ENCODE assay signal across 9 cellular contexts in the genomic region with DNA sequence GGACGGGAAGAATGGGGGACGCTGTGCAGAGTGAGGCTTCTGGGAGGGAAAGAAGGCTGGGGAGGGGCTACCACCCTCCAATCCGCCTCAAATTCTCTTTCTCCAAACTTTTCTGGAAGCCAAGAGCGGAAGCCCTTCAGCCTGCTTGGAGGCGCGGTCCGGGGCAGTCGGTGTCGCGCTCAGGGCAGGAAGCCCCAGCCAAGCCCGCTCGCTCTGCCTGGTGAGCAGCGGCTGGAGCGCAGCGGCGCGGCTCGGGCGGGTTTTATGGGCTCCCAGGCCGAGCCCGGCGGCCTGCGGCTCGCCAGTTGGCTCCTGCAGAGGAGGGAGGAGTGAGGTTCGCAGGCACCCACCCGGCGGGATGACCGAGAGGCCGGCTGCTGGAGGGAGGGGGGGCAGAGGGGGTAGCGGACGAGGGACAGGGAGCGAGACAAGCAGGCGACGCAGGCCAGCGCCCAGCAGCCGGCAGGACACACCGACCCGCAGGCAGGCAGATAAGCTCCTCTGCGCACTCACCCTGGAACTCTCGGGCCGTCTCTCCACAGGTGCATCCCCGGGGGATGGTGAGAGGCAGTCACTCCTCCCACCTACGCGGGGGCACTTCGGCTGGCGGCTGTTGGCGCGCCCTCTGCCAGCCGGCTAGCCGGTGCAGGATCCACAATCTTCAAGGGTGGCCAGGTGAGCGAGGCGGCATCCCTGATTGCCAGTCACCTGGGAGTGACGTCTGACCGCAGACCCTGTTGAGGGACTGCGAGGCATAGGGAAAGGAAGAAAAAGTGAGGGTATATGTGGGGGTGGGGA. TPM values are rescaled to one million over a fixed set of nuclear protein-coding genes. Genes with fewer than 3 reads are reported as not detected.
A peak's percentile ranks its signal among the peaks of the same experiment; 100 is the strongest.
DNase-seq lines count a peak whose midpoint lies in the region; ATAC-seq and TF ChIP-seq lines count a peak whose summit lies in the region.
"Had no signal": no experiment of that assay in that cellular context is flagged by ENCODE, and none has a peak within 500 bp of the region (broad histone marks: within the 10 kb centered on the region; RNA-seq: fewer than 3 reads in every experiment).

AVPR1B (minus strand) TSS at position 238 of the 798 bp plus-strand sequence. CDS start 498 bp downstream, outside the sequence.

- H3K27me3 ChIP-seq in MM.1S (replicated peaks; ENCODE audit: insufficient read depth, low read length): peaks cover 5% of the 10 kb centered on the region
- no peaks in the 10 kb centered on the region for H3K27me3 ChIP-seq in ovary

- H3K9ac ChIP-seq in MM.1S (ENCODE audit: low read length): peak within 1 kb of the TSS; percentile 28; the same call in 1 of the 2 replicates

- TF ChIP-seq CTCF in MM.1S (IDR thresholded peaks at IDR 0.05; ENCODE audit: low read length): peak; percentile 60
- TF ChIP-seq CTCF in foreskin fibroblast (IDR thresholded peaks at IDR 0.05; ENCODE audit: low read depth, low read length): no peak
- no peak for TF ChIP-seq CTCF in ovary (IDR thresholded peaks at IDR 0.05)
- no peak for TF ChIP-seq CTCF in lower leg skin (IDR thresholded peaks at IDR 0.05)

- no peaks in the 10 kb centered on the region for H3K79me2 ChIP-seq in MM.1S (ENCODE audit: low read length)

- TF ChIP-seq POLR2A in ovary (IDR thresholded peaks at IDR 0.05): no peak
- no peak for TF ChIP-seq POLR2A in lower leg skin (IDR thresholded peaks at IDR 0.05)

- H3K36me3 ChIP-seq in MM.1S (replicated peaks; ENCODE audit: insufficient read depth, low read length) (no peaks in the 10 kb centered on the region), ovary (no peaks in the 10 kb centered on the region)

- ATAC-seq in HG03196 (IDR thresholded peaks at IDR 0.05; ENCODE audit: unreplicated experiment) (no peak), HG03135 (IDR thresholded peaks at IDR 0.05; ENCODE audit: unreplicated experiment) (no peak)

- H3K4me1 Mint-ChIP-seq in activated CD4-positive, alpha-beta T cell treated with anti-CD3 and anti-CD28 coated beads, Interleukin-2, amount 10 ng/mL, durations not matched to agents 7 days and 5 days: peaks cover 16% of the 10 kb centered on the region

- no peak within 1 kb of the TSS for H3K27ac Mint-ChIP-seq in activated CD4-positive, alpha-beta T cell treated with anti-CD3 and anti-CD28 coated beads, Interleukin-2, amount 10 ng/mL, durations not matched to agents 7 days and 5 days
- H3K27ac Mint-ChIP-seq: natural killer cell had no signal

- peak within 1 kb of the TSS; percentile 60 for H3K4me3 ChIP-seq in MM.1S (ENCODE audit: low read length)
- peak within 1 kb of the TSS; percentile 28 for H3K4me3 ChIP-seq in foreskin fibroblast (ENCODE audit: low read depth in 1 of 2, low read length in 2 of 2)
- H3K4me3 ChIP-seq in ovary: peak within 1 kb of the TSS; percentile 32
- H3K4me3 ChIP-seq in lower leg skin (ENCODE audit: low read depth, poor library complexity, severe bottlenecking): no peak within 1 kb of the TSS

- H3K4me2 ChIP-seq in MM.1S (ENCODE audit: low read depth, low read length): peak within 1 kb of the TSS; percentile 99

- no peak for TF ChIP-seq EP300 in ovary (IDR thresholded peaks at IDR 0.05)

- CTCF ChIA-PET in activated CD4-positive, alpha-beta T cell treated with anti-CD3 and anti-CD28 coated beads, Interleukin-2, amount 10 ng/mL, durations not matched to agents 7 days and 5 days (lab: Charles Lee): interaction anchor here (0.5 kb wide), 1 partner anchor 403 kb away, joined by 3 read pairs; no protein-coding TSS in a partner anchor

- H3K9me3 ChIP-seq in MM.1S (replicated peaks; ENCODE audit: insufficient read depth, low read length) (0 out of 2 replicates have a peak, but pooled peaks cover 6% of the 10 kb centered on the region), ovary (no peaks in the 10 kb centered on the region)

- peaks cover 12% of the 10 kb centered on the region for H3K9me3 Mint-ChIP-seq in activated CD4-positive, alpha-beta T cell treated with anti-CD3 and anti-CD28 coated beads, Interleukin-2, amount 10 ng/mL, durations not matched to agents 7 days and 5 days

- no peaks in the 10 kb centered on the region for H3K9me2 ChIP-seq in MM.1S (replicated peaks; ENCODE audit: insufficient read depth, low read length)

- peak within 1 kb of the TSS; percentile 44 for H3K4me3 Mint-ChIP-seq in activated CD4-positive, alpha-beta T cell treated with anti-CD3 and anti-CD28 coated beads, Interleukin-2, amount 10 ng/mL, durations not matched to agents 7 days and 5 days
- H3K4me3 Mint-ChIP-seq: natural killer cell had no signal

- H3K27ac ChIP-seq in MM.1S (ENCODE audit: low read length) (no peak within 1 kb of the TSS), ovary (no peak within 1 kb of the TSS)

- intact Hi-C loops in ovary (cut with DNase I) (no loop called here), lower leg skin (cut with DNase I; ENCODE audit: low total_unique reads) (no loop called here)

- DNase-seq in D341Med (ENCODE audit: low spot score) (peak; percentile 70), MM.1S (peak; percentile 80), foreskin fibroblast (peak; percentile 16 to 64), ovary (peak in 3 of 5 donors; percentile 23 to 59 (median 45)), lower leg skin (ENCODE audit: low spot score in 2 of 2) (no peak)
- no peak for DNase-seq in activated CD4-positive, alpha-beta T cell treated with anti-CD3 and anti-CD28 coated beads, Interleukin-2, amount 10 ng/mL, durations not matched to agents 7 days and 5 days
- DNase-seq: natural killer cell had no signal

- H3K4me1 ChIP-seq in MM.1S (ENCODE audit: low read length) (peaks cover 10% of the 10 kb centered on the region), ovary (ENCODE audit: insufficient read depth) (peaks cover 8% of the 10 kb centered on the region)

- no peaks in the 10 kb centered on the region for H4K20me1 ChIP-seq in MM.1S (ENCODE audit: insufficient read depth, low read length)

- no peaks in the 10 kb centered on the region; the same call in 1 of the 2 replicates for H3F3A ChIP-seq in MM.1S (ENCODE audit: insufficient read depth, low read length)

- 1 to 2% (median 1%) methylated on average over 37 to 55 of the region's 55 CpGs for WGBS in ovary, 3 donors
- WGBS in lower leg skin, 2 donors: 2 to 3% methylated on average over 36 to 54 of the region's 55 CpGs

- H2AFZ ChIP-seq in MM.1S (ENCODE audit: low read length): peak within 1 kb of the TSS; percentile 81

- H3K36me3 Mint-ChIP-seq in activated CD4-positive, alpha-beta T cell treated with anti-CD3 and anti-CD28 coated beads, Interleukin-2, amount 10 ng/mL, durations not matched to agents 7 days and 5 days (ENCODE audit: low read depth): peaks cover 3% of the 10 kb centered on the region

- H3K27me3 Mint-ChIP-seq in activated CD4-positive, alpha-beta T cell treated with anti-CD3 and anti-CD28 coated beads, Interleukin-2, amount 10 ng/mL, durations not matched to agents 7 days and 5 days: peaks cover 58% of the 10 kb centered on the region

- POLR2A ChIA-PET in activated CD4-positive, alpha-beta T cell treated with anti-CD3 and anti-CD28 coated beads, Interleukin-2, amount 10 ng/mL, durations not matched to agents 7 days and 5 days (lab: Charles Lee): no interaction called here

RNA-seq across cellular contexts. Expression of gene AVPR1B, which starts in this region (rescaled TPM):
- total RNA-seq in activated CD4-positive, alpha-beta T cell treated with anti-CD3 and anti-CD28 coated beads, Interleukin-2, amount 10 ng/mL, durations not matched to agents 7 days and 5 days: not detected
- total RNA-seq in ovary (not detected), lower leg skin (not detected)
- polyA plus RNA-seq in ovary: not detected
- total RNA-seq: natural killer cell had no signal

Comparison
In these comparisons a context has a peak if more than half of its experiments do, and no peak if none do; other contexts are left out.
1. Peak in DNase-seq and H3K4me3 ChIP-seq in ovary; RNA of the gene not detected or under 1 TPM.
2. DNase-seq: peak in D341Med (single experiment), MM.1S (single experiment) and foreskin fibroblast (2 of 2); none in activated CD4-positive, alpha-beta T cell treated with anti-CD3 and anti-CD28 coated beads, Interleukin-2, amount 10 ng/mL, durations not matched to agents 7 days and 5 days (single experiment) and lower leg skin (0 of 2).